16 cellular contexts compared by ENCODE assay signal in the genomic region with DNA sequence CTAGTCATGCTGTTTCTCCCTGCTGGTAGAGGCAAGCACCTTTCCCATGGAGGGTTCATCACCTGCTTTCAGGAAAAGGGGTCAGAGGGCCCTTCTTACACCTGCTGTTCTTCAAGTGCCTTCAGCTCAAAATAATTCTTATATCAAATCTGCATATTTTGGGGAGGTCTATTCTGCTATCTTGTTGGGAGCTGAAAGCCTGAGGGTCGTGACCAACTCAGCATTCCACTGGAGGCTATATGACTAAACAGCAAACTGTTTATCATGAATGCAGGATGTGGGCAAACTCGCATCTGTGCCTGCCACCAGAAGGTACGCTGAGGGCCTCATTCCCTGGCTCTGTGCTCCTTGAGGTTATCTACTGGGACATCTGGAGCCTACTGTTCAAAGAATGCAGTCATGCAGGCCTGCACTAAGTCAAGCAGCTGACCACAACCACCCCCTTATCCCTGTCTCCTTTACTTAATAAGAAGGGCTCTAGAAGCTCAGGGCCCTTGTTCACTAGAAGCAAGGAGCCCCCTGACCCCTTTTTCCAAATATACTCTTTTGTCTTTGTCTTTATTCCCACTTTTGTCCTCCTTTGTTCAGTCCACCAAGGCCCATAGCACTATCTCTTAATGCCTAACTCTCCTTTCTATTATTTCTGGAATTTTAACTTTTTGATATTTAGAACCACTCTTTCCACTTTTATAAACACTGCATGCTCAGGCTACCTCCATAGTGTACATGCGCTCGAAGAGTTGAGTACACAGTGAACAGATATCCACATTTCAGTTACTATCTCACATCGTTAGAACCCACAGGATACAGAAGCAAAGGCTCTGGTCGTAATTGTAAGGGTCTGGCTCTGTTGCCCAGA. TPM values are rescaled to one million over a fixed set of nuclear protein-coding genes. Genes with fewer than 3 reads are reported as not detected.
DNase-seq lines count a peak whose midpoint lies in the region; ATAC-seq, FAIRE-seq and TF ChIP-seq lines count a peak whose summit lies in the region.
"Had no signal": no experiment of that assay in that cellular context is flagged by ENCODE, and none has a peak within 500 bp of the region (broad histone marks: within the 10 kb centered on the region; RNA-seq: fewer than 3 reads in every experiment).

No MANE protein-coding gene starts in this region.

- H3K79me2 ChIP-seq in K562 (ENCODE audit: control insufficient read depth, insufficient read depth, low read length): no peaks in the 10 kb centered on the region

- TF ChIP-seq CTCF in K562 (IDR thresholded peaks at IDR 0.05 in 2 of 3, conservative IDR thresholded peaks at IDR 0.05 in 1 of 3; ENCODE audit: insufficient read depth in 2 of 3, low read depth in 1 of 3, low read length in 3 of 3): no peak

- H3K9me1 ChIP-seq in K562 (ENCODE audit: control insufficient read depth, insufficient read depth, low read length): no peaks in the 10 kb centered on the region

- peak overlapping the region; percentile 2 for H3K4me2 ChIP-seq in K562 (ENCODE audit: insufficient read depth, low read length)

- H3K36me3 ChIP-seq in K562 (ENCODE audit: control insufficient read depth, insufficient read depth, low read length): no peaks in the 10 kb centered on the region
- H3K36me3 ChIP-seq: BE2C had no signal

- BruUV-seq in K562 (replicated peaks; lab: Mats Ljungman, UMichigan): no TSS peak

- ATAC-seq in K562: peak; percentile 64
- ATAC-seq in GM19452 (IDR thresholded peaks at IDR 0.05; ENCODE audit: unreplicated experiment): no peak
- ATAC-seq: CD8-positive, alpha-beta T cell; Panc1 had no signal

- WGBS in K562 (ENCODE audit: insufficient coverage, low coverage, missing lambda C conversion rate): 30% methylated on average over 7 of the region's 7 CpGs

- intact Hi-C loops in K562 (cut with micrococcal nuclease) (no loop called here), posterior vena cava (cut with DNase I) (no loop called here)

- no peak for TF ChIP-seq POLR2A in K562 (conservative IDR thresholded peaks at IDR 0.05)

- peaks cover 2% of the 10 kb centered on the region for H3K9me3 ChIP-seq in K562 (replicated peaks; ENCODE audit: control insufficient read depth, insufficient read depth, low read depth, low read length)
- H3K9me3 ChIP-seq: BE2C had no signal

- DNase-seq in EL (peak; percentile 70), NCI-H226 (peak; percentile 39), K562 (ENCODE audit: extremely low read depth in 1 of 4, low spot score in 3 of 4) (peak; percentile 66 to 89 (median 75)), posterior vena cava (ENCODE audit: low spot score) (peak; percentile 11), NCI-H1417 (lab: John Stamatoyannopoulos, UW) (no peak), nucleus accumbens (lab: John Stamatoyannopoulos, UW) (no peak)
- DNase-seq: BE2C; CD8-positive, alpha-beta T cell; H7; NCI-H1694; NCI-H69; NK-92 treated with Interleukin-12 subunit alpha and Interleukin-12 subunit beta, amount 100 ng/mL, for 24 hours; Right ventricle myocardium superior had no signal

- no peaks in the 10 kb centered on the region for H4K20me1 ChIP-seq in K562 (replicated peaks; ENCODE audit: control insufficient read depth, insufficient read depth, low read length)

- peak overlapping the region; percentile 61 for H3K27ac ChIP-seq in K562 (ENCODE audit: extremely low read depth, low read depth, low read length)

- in situ Hi-C loops in K562 (cut with MboI): no loop called here

- H2AFZ ChIP-seq in K562 (ENCODE audit: low read depth, low read length): peak overlapping the region; percentile 23

- TF ChIP-seq EP300 in K562 (IDR thresholded peaks at IDR 0.05; ENCODE audit: low read length): peak; percentile 72; the same call in 1 of the 2 replicates

- peaks cover 39 to 40% of the 10 kb centered on the region in 2 experiments for H3K4me1 ChIP-seq in K562 (replicated peaks in 1 of 2; ENCODE audit: control insufficient read depth in 2 of 2, insufficient read depth in 2 of 2, low read length in 2 of 2)
- H3K4me1 ChIP-seq: BE2C had no signal

- CTCF ChIA-PET in K562 (lab: Yijun Ruan, JAX; ENCODE audit: low intra/inter-chr PET ratio): no interaction called here

- no peak overlapping the region for H3K4me3 ChIP-seq in K562

- H3K27me3 ChIP-seq in K562 (ENCODE audit: control insufficient read depth in 2 of 2, insufficient read depth in 2 of 2, low read length in 2 of 2): no peaks in the 10 kb centered on the region
- H3K27me3 ChIP-seq: BE2C had no signal

- H3K9ac ChIP-seq in K562 (ENCODE audit: insufficient read depth in 1 of 2, low read depth in 2 of 2, low read length in 2 of 2): peak overlapping the region in 1 of 2 experiments; percentile 11; a peak in 1 of 4 replicates

- TF ChIP-seq RAD21 in K562 (CRISPR knock-in tag; conservative IDR thresholded peaks at IDR 0.05 in 1 of 2, IDR thresholded peaks at IDR 0.05 in 1 of 2): peak in 1 of 2 experiments; percentile 11; a peak in 1 of 4 replicates

- POLR2A ChIA-PET in K562 (lab: Yijun Ruan, JAX): interaction anchor here (0.6 to 2.2 kb wide), 10 partner anchors 9 to 1719 kb away, joined by 3 to 8 read pairs (median 4); a partner anchor contains a TSS

- FAIRE-seq in K562 (lab: Jason Lieb, UNC): peak; percentile 89
- FAIRE-seq: D721Med had no signal

TF ChIP-seq in K562, 482 proteins besides CTCF, POLR2A, EP300 and RAD21 (continues in another document):
- TF ChIP-seq STAT5A (IDR thresholded peaks at IDR 0.05; ENCODE audit: borderline replicate concordance, low read length) (peak; percentile 79), TEAD4 (IDR thresholded peaks at IDR 0.05; ENCODE audit: low read length) (peak; percentile 94), TEAD4 (CRISPR knock-in tag; IDR thresholded peaks at IDR 0.05; ENCODE audit: borderline replicate concordance) (no peak; the same call in 1 of the 2 replicates), MCM5 (IDR thresholded peaks at IDR 0.05; ENCODE audit: low read depth) (no peak)
- TF ChIP-seq, protein P1, sequence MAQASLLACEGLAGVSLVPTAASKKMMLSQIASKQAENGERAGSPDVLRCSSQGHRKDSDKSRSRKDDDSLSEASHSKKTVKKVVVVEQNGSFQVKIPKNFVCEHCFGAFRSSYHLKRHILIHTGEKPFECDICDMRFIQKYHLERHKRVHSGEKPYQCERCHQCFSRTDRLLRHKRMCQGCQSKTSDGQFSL (CRISPR knock-in tag; IDR thresholded peaks at IDR 0.05): 0 out of 2 replicates have a peak, but pooled peaks have one; percentile 12
- TF ChIP-seq, protein P1 (tag; IDR thresholded peaks at IDR 0.05): no peak
- TF ChIP-seq, protein P2, sequence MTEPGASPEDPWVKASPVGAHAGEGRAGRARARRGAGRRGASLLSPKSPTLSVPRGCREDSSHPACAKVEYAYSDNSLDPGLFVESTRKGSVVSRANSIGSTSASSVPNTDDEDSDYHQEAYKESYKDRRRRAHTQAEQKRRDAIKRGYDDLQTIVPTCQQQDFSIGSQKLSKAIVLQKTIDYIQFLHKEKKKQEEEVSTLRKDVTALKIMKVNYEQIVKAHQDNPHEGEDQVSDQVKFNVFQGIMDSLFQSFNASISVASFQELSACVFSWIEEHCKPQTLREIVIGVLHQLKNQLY (CRISPR knock-in tag; conservative IDR thresholded peaks at IDR 0.05): no peak

RNA-seq across cellular contexts. Expression of a gene that starts 4.5 kb away (rescaled TPM):
- total RNA-seq in K562 (2011; cell fraction: chromatin; rRNA removed; ENCODE audit: low replicate concordance): not detected in 2 replicates
- total RNA-seq in K562 (2011; cell fraction: nucleolus; rRNA removed): 0.26 TPM in 1 of 2 replicates, not detected in the other
- not detected in 2 replicates for total RNA-seq in K562 (2011; cell fraction: nucleoplasm; rRNA removed)
- total RNA-seq in K562 (2014; rRNA removed) (not detected in 2 replicates), K562 (2014; rRNA removed; fragmentation: Illumina TruSeq; extraction: Trizol) (not detected in 2 replicates), K562 (2015; rRNA removed; fragmentation: Illumina TruSeq; extraction: Trizol) (not detected in 2 replicates), K562 (2021) (not detected in 2 replicates), posterior vena cava (1 to 10 TPM in 1 of 2 donors, under 1 TPM in 1; 0.38 to 1.9 TPM)
- polyA plus RNA-seq in K562 (2011; rRNA removed) (not detected in 2 replicates), K562 (2014; fragmentation: Illumina TruSeq; extraction: Trizol) (not detected in 2 replicates), K562 (2014; fragmentation: Nextera tagmentation; extraction: Ambion mirVana) (not detected), K562 (2014; rRNA removed) (not detected in 2 replicates)
- polyA plus RNA-seq in K562 (2011; cell fraction: cytosol; rRNA removed): not detected in 2 replicates
- 0.07 TPM in 1 of 2 replicates, not detected in the other for polyA plus RNA-seq in K562 (2011; cell fraction: nucleus; rRNA removed)
- 0.35 and 0.83 TPM in 2 replicates for polyA plus RNA-seq in K562 (2012)
- not detected in 2 replicates for polyA minus RNA-seq in K562 (2011; rRNA and poly(A)+ RNA removed)
- polyA minus RNA-seq in K562 (2011; cell fraction: cytosol; rRNA and poly(A)+ RNA removed): not detected in 2 replicates
- not detected in 2 replicates for polyA minus RNA-seq in K562 (2011; cell fraction: nucleus; rRNA and poly(A)+ RNA removed)

RNA-seq across cellular contexts. Expression of a gene that starts 14.6 kb away (rescaled TPM):
- 106 and 219 TPM in 2 replicates for total RNA-seq in K562 (2011; cell fraction: chromatin; rRNA removed; ENCODE audit: low replicate concordance)
- 114 and 116 TPM in 2 replicates for total RNA-seq in K562 (2011; cell fraction: nucleolus; rRNA removed)
- 107 and 126 TPM in 2 replicates for total RNA-seq in K562 (2011; cell fraction: nucleoplasm; rRNA removed)
- total RNA-seq in K562 (2014; rRNA removed): 45.1 and 49.1 TPM in 2 replicates
- 14.8 and 18.0 TPM in 2 replicates for total RNA-seq in K562 (2014; rRNA removed; fragmentation: Illumina TruSeq; extraction: Trizol)
- 29.7 and 29.8 TPM in 2 replicates for total RNA-seq in K562 (2015; rRNA removed; fragmentation: Illumina TruSeq; extraction: Trizol)
- total RNA-seq in K562 (2021): 64.3 and 66.8 TPM in 2 replicates
- polyA plus RNA-seq in K562 (2011; rRNA removed): 17.5 and 26.5 TPM in 2 replicates
- 15.7 and 25.5 TPM in 2 replicates for polyA plus RNA-seq in K562 (2011; cell fraction: cytosol; rRNA removed)
- polyA plus RNA-seq in K562 (2011; cell fraction: nucleus; rRNA removed): 67.6 and 116 TPM in 2 replicates
- 33.4 and 43.7 TPM in 2 replicates for polyA plus RNA-seq in K562 (2012)
- 33.7 and 35.0 TPM in 2 replicates for polyA plus RNA-seq in K562 (2014; fragmentation: Illumina TruSeq; extraction: Trizol)
- 1 to 10 TPM; 3.6 to 3.8 TPM for polyA plus RNA-seq in K562 (2014; fragmentation: Nextera tagmentation; extraction: Ambion mirVana)
- polyA plus RNA-seq in K562 (2014; rRNA removed): 34.4 and 43.0 TPM in 2 replicates
- polyA minus RNA-seq in K562 (2011; rRNA and poly(A)+ RNA removed): 24.4 and 25.6 TPM in 2 replicates
- 22.2 and 23.9 TPM in 2 replicates for polyA minus RNA-seq in K562 (2011; cell fraction: cytosol; rRNA and poly(A)+ RNA removed)
- polyA minus RNA-seq in K562 (2011; cell fraction: nucleus; rRNA and poly(A)+ RNA removed): 42.0 and 46.8 TPM in 2 replicates
- total RNA-seq in posterior vena cava: 10 to 100 TPM; 12.7 to 13.3 TPM

Comparison
In these comparisons a context has a peak if more than half of its experiments do, and no peak if none do; other contexts are left out.
1. DNase-seq: peak in EL (single experiment), NCI-H226 (single experiment), K562 (4 of 4) and posterior vena cava (single experiment); none in NCI-H1417 (0 of 3) and nucleus accumbens (0 of 56).